Comparison of ENCODE assay signal across 9 cellular contexts in genomic region chr19:48260359-48260714, GRCh38. TPM values are rescaled to one million over a fixed set of nuclear protein-coding genes. Genes with fewer than 3 reads are reported as not detected.
A peak's percentile ranks its signal among the peaks of the same experiment; 100 is the strongest.
DNase-seq lines count a peak whose midpoint lies in the region; ATAC-seq, FAIRE-seq and TF ChIP-seq lines count a peak whose summit lies in the region.
"Not testable (repeated sequence)": the region's sequence is repeated elsewhere in the genome, so short reads cannot be mapped to it uniquely, and the experiment has no call there.
"Had no signal": no experiment of that assay in that cellular context is flagged by ENCODE, and none has a peak within 500 bp of the region (broad histone marks: within the 10 kb centered on the region; RNA-seq: fewer than 3 reads in every experiment).

No MANE protein-coding gene starts in this region.

- SMC1A ChIA-PET in GM12878 (lab: Charles Lee; ENCODE audit: uncharacterized antibody, unreplicated experiment), result interaction anchor here (0.7 to 5.8 kb wide), 9 partner anchors 11 to 297 kb away, joined by 3 to 67 read pairs (median 5); partner anchors contain the start of gene PLA2G4C

- H2AFZ ChIP-seq in PC-3 (ENCODE audit: low read length), result not testable (repeated sequence)
- H2AFZ ChIP-seq in GM12878 (ENCODE audit: control insufficient read depth, low read depth, low read length), result peak overlapping the region; percentile 72; the same call in 1 of the 2 replicates

- peak overlapping the region; percentile 74 for H3K4me2 ChIP-seq in DOHH2 (ENCODE audit: low read length)
- peak overlapping the region; percentile 82; the same call in 1 of the 2 replicates for H3K4me2 ChIP-seq in PC-3 (ENCODE audit: low read length)
- H3K4me2 ChIP-seq in GM12878 (ENCODE audit: control insufficient read depth, insufficient read depth), result peak overlapping the region; percentile 14; the same call in 1 of the 2 replicates

- not testable (repeated sequence) for TF ChIP-seq RAD21 in GM12878 (IDR thresholded peaks at IDR 0.05; ENCODE audit: insufficient read depth, low read depth, low read length)

- H3F3A ChIP-seq in DOHH2 (ENCODE audit: control insufficient read depth, insufficient read depth), result peaks cover 19% of the 10 kb centered on the region
- H3F3A ChIP-seq in PC-3 (ENCODE audit: low read length, unreplicated experiment), result not testable (repeated sequence)

- RAD21 ChIA-PET in GM12878 (lab: Charles Lee; ENCODE audit: unreplicated experiment), result interaction anchor here (1.1 to 3.3 kb wide), 5 partner anchors 11 to 151 kb away, joined by 3 to 38 read pairs (median 21); partner anchors contain the start of genes LIG1 and PLA2G4C

- not testable (repeated sequence) for BruUV-seq in PC-3 (replicated peaks; lab: Mats Ljungman, UMichigan); GM12878 (replicated peaks; lab: Mats Ljungman, UMichigan)

- H3K4me3 ChIP-seq in DOHH2 (ENCODE audit: low read length) (peak overlapping the region; percentile 84), PC-3 (ENCODE audit: low read length) (peak overlapping the region; percentile 69; the same call in 1 of the 2 replicates), fibroblast of villous mesenchyme (ENCODE audit: low read depth, low read length) (peak overlapping the region; percentile 60), skeletal muscle tissue (ENCODE audit: low read length in 3 of 3) (peak overlapping the region in 2 of 3 donors; percentile 71 to 84), upper lobe of left lung (peak overlapping the region in 3 of 4 donors; percentile 46 to 72 (median 67))
- H3K4me3 ChIP-seq in GM12878, result not testable (repeated sequence)
- peak overlapping the region; percentile 67 for H3K4me3 ChIP-seq in naive thymus-derived CD4-positive, alpha-beta T cell (ENCODE audit: low read length)

- H3K9me3 Mint-ChIP-seq in activated CD8-positive, alpha-beta T cell treated with anti-CD3 and anti-CD28 coated beads, Interleukin-2, amount 10 ng/mL, durations not matched to agents 7 days and 5 days (ENCODE audit: insufficient read depth); naive thymus-derived CD4-positive, alpha-beta T cell: not testable (repeated sequence)

- H3K4me1 Mint-ChIP-seq in activated CD8-positive, alpha-beta T cell treated with anti-CD3 and anti-CD28 coated beads, Interleukin-2, amount 10 ng/mL, durations not matched to agents 7 days and 5 days (ENCODE audit: low read depth), result peaks cover 40% of the 10 kb centered on the region
- H3K4me1 Mint-ChIP-seq in naive thymus-derived CD4-positive, alpha-beta T cell, result peaks cover 16 to 43% (median 34%) of the 10 kb centered on the region in 7 donors

- H3K36me3 Mint-ChIP-seq in activated CD8-positive, alpha-beta T cell treated with anti-CD3 and anti-CD28 coated beads, Interleukin-2, amount 10 ng/mL, durations not matched to agents 7 days and 5 days (ENCODE audit: low read depth), result peaks cover 14% of the 10 kb centered on the region
- peaks cover 0 to 15% (median 4%) of the 10 kb centered on the region in 5 donors for H3K36me3 Mint-ChIP-seq in naive thymus-derived CD4-positive, alpha-beta T cell

- CTCF ChIA-PET in PC-3 (lab: Charles Lee), result interaction anchor here (0.6 to 0.7 kb wide), 3 partner anchors 56 to 153 kb away, joined by 3 read pairs; no protein-coding TSS in a partner anchor
- CTCF ChIA-PET in activated CD8-positive, alpha-beta T cell treated with anti-CD3 and anti-CD28 coated beads, Interleukin-2, amount 10 ng/mL, durations not matched to agents 7 days and 5 days (lab: Charles Lee), result interaction anchor here (0.6 to 3.0 kb wide), 21 partner anchors 11 to 616 kb away, joined by 3 to 27 read pairs (median 5); partner anchors contain the start of genes KDELR1 and PLA2G4C
- CTCF ChIA-PET in GM12878 (lab: Yijun Ruan, JAX), result interaction anchor here (0.6 to 5.0 kb wide), 20 partner anchors 9 to 295 kb away, joined by 3 to 60 read pairs (median 4); partner anchors contain the start of genes PLA2G4C and ZSWIM9
- CTCF ChIA-PET in naive thymus-derived CD4-positive, alpha-beta T cell (lab: Charles Lee), result interaction anchor here (0.6 to 2.3 kb wide), 12 partner anchors 8 to 300 kb away, joined by 3 to 17 read pairs (median 4); no protein-coding TSS in a partner anchor

- not testable (repeated sequence) for H4K20me1 ChIP-seq in DOHH2 (ENCODE audit: control insufficient read depth, insufficient read depth, low read depth, low read length); PC-3 (ENCODE audit: low read length); GM12878 (ENCODE audit: control insufficient read depth, insufficient read depth)

- intact Hi-C loops in PC-3 (cut with micrococcal nuclease), result loop anchor here (1.0 to 2.0 kb wide), 3 partner anchors 70 to 153 kb away; no protein-coding TSS in a partner anchor
- intact Hi-C loops in GM12878 (cut with micrococcal nuclease; ENCODE audit: unreplicated experiment), result loop anchor here (1.0 to 10.0 kb wide), 3 partner anchors 58 to 153 kb away; partner anchors contain the start of genes LIG1 and ZSWIM9
- intact Hi-C loops in naive thymus-derived CD4-positive, alpha-beta T cell (cut with micrococcal nuclease), result loop anchor here (1.0 to 2.0 kb wide), 10 partner anchors 11 to 153 kb away; partner anchors contain the start of genes LIG1 (in 1 of the 2) and ZSWIM9 (in 1 of the 2)

- TF ChIP-seq CTCF in DOHH2 (IDR thresholded peaks at IDR 0.05; ENCODE audit: low read depth, low read length, poor library complexity, severe bottlenecking); PC-3 (conservative IDR thresholded peaks at IDR 0.05; ENCODE audit: low read depth, low read length); GM12878 (IDR thresholded peaks at IDR 0.05 in 2 of 3, conservative IDR thresholded peaks at IDR 0.05 in 1 of 3; ENCODE audit: control insufficient read depth in 2 of 3, extremely low read depth in 1 of 3, insufficient read depth in 1 of 3, low read depth in 3 of 3, low read length in 3 of 3); fibroblast of villous mesenchyme (IDR thresholded peaks at IDR 0.05; ENCODE audit: insufficient read depth, low read depth, low read length); upper lobe of left lung (IDR thresholded peaks at IDR 0.05): not testable (repeated sequence)

- 23% methylated on average over 8 of the region's 8 CpGs for WGBS in GM12878 (ENCODE audit: insufficient coverage, insufficient replicate concordance, low lambda C conversion rate, missing lambda C conversion rate)
- 54 to 58% methylated on average over 8 of the region's 8 CpGs for WGBS in upper lobe of left lung, 2 donors

- not testable (repeated sequence) for H3K9ac ChIP-seq in PC-3 (ENCODE audit: low read length)
- H3K9ac ChIP-seq in GM12878 (ENCODE audit: control insufficient read depth, insufficient read depth, low read length) (peak overlapping the region; percentile 64; the same call in 1 of the 2 replicates), skeletal muscle tissue (ENCODE audit: low read depth in 1 of 3, low read length in 3 of 3) (peak overlapping the region in 2 of 3 donors; percentile 73 to 82)

- POLR2A ChIA-PET in PC-3 (lab: Charles Lee; ENCODE audit: unreplicated experiment), result interaction anchor here (0.6 kb wide), 1 partner anchor 70 kb away, joined by 3 read pairs; no protein-coding TSS in a partner anchor
- POLR2A ChIA-PET in activated CD8-positive, alpha-beta T cell treated with anti-CD3 and anti-CD28 coated beads, Interleukin-2, amount 10 ng/mL, durations not matched to agents 7 days and 5 days (lab: Charles Lee), result interaction anchor here (0.7 to 4.6 kb wide), 6 partner anchors 11 to 90 kb away, joined by 3 to 47 read pairs (median 4); partner anchors contain the start of genes LIG1 and ZSWIM9
- POLR2A ChIA-PET in GM12878 (lab: Charles Lee), result interaction anchor here (0.6 to 1.7 kb wide), 4 partner anchors 11 to 156 kb away, joined by 3 to 5 read pairs (median 4); no protein-coding TSS in a partner anchor
- POLR2A ChIA-PET in naive thymus-derived CD4-positive, alpha-beta T cell (lab: Charles Lee), result interaction anchor here (1.1 to 4.9 kb wide), 9 partner anchors 11 to 66 kb away, joined by 3 to 25 read pairs (median 5); no protein-coding TSS in a partner anchor

- FAIRE-seq in GM12878 (lab: Jason Lieb, UNC), result not testable (repeated sequence)

- TF ChIP-seq POLR2A in GM12878 (IDR thresholded peaks at IDR 0.05; ENCODE audit: low read depth, low read length); upper lobe of left lung (IDR thresholded peaks at IDR 0.05): not testable (repeated sequence)

- H3K27ac ChIP-seq in DOHH2 (ENCODE audit: low read depth, low read length), result peak overlapping the region; percentile 88
- H3K27ac ChIP-seq in PC-3 (ENCODE audit: low read length); skeletal muscle tissue (ENCODE audit: low read depth, low read length): not testable (repeated sequence)
- peak overlapping the region; percentile 87 for H3K27ac ChIP-seq in GM12878 (ENCODE audit: control insufficient read depth, insufficient read depth)
- H3K27ac ChIP-seq in naive thymus-derived CD4-positive, alpha-beta T cell (ENCODE audit: low read depth, low read length), result peak overlapping the region; percentile 87
- H3K27ac ChIP-seq in upper lobe of left lung, result peak overlapping the region; percentile 62 to 89 (median 85)

- H3K79me2 ChIP-seq in DOHH2 (ENCODE audit: control insufficient read depth, low read length), result peaks cover 31% of the 10 kb centered on the region
- not testable (repeated sequence) for H3K79me2 ChIP-seq in PC-3 (ENCODE audit: low read length); GM12878 (ENCODE audit: control insufficient read depth, insufficient read depth, low read length)

- not testable (repeated sequence) for ATAC-seq in PC-3; activated CD8-positive, alpha-beta T cell treated with anti-CD3 and anti-CD28 coated beads, Interleukin-2, amount 10 ng/mL, durations not matched to agents 7 days and 5 days; GM12878; naive thymus-derived CD4-positive, alpha-beta T cell; upper lobe of left lung (ENCODE audit: low FRiP score in 2 of 2)

- in situ Hi-C loops in GM12878 (cut with MboI), result loop anchor here (10.0 kb wide), 1 partner anchor 296 kb away; no protein-coding TSS in a partner anchor

- not testable (repeated sequence) for H3K27me3 ChIP-seq in DOHH2 (ENCODE audit: control insufficient read depth, low read length); PC-3 (ENCODE audit: low read length); GM12878 (replicated peaks in 1 of 2; ENCODE audit: control insufficient read depth in 2 of 2, insufficient read depth in 2 of 2, low read length in 1 of 2); naive thymus-derived CD4-positive, alpha-beta T cell (ENCODE audit: control insufficient read depth in 2 of 2, insufficient read depth in 2 of 2, low read length in 2 of 2); skeletal muscle tissue (ENCODE audit: control insufficient read depth in 3 of 3, insufficient read depth in 3 of 3, low read length in 3 of 3); upper lobe of left lung

- H3K4me3 Mint-ChIP-seq in activated CD8-positive, alpha-beta T cell treated with anti-CD3 and anti-CD28 coated beads, Interleukin-2, amount 10 ng/mL, durations not matched to agents 7 days and 5 days, result peak overlapping the region; percentile 83
- H3K4me3 Mint-ChIP-seq in naive thymus-derived CD4-positive, alpha-beta T cell, result peak overlapping the region; percentile 79 to 97 (median 92)

- not testable (repeated sequence) for TF ChIP-seq EP300 in GM12878 (IDR thresholded peaks at IDR 0.05; ENCODE audit: borderline replicate concordance in 1 of 2, control insufficient read depth in 1 of 2, low read depth in 2 of 2, low read length in 2 of 2); upper lobe of left lung (IDR thresholded peaks at IDR 0.05)

- not testable (repeated sequence) for DNase-seq in PC-3; activated CD8-positive, alpha-beta T cell treated with anti-CD3 and anti-CD28 coated beads, Interleukin-2, amount 10 ng/mL, durations not matched to agents 7 days and 5 days; GM12878 (ENCODE audit: low read depth, low spot score); fibroblast of villous mesenchyme (ENCODE audit: low read depth); naive thymus-derived CD4-positive, alpha-beta T cell; upper lobe of left lung

- H3K4me1 ChIP-seq in DOHH2 (ENCODE audit: control insufficient read depth, low read length) (peaks cover 26% of the 10 kb centered on the region), upper lobe of left lung (peaks cover 2 to 16% (median 8%) of the 10 kb centered on the region in 4 donors)
- H3K4me1 ChIP-seq in PC-3 (ENCODE audit: insufficient read depth, low read length); GM12878 (ENCODE audit: control insufficient read depth, insufficient read depth, low read length); skeletal muscle tissue (ENCODE audit: control insufficient read depth in 3 of 3, insufficient read depth in 3 of 3, low read length in 3 of 3): not testable (repeated sequence)
- H3K4me1 ChIP-seq in naive thymus-derived CD4-positive, alpha-beta T cell (ENCODE audit: control insufficient read depth in 2 of 2, insufficient read depth in 2 of 2, low read length in 2 of 2), result peaks cover 16 to 19% of the 10 kb centered on the region in 2 donors

- H3K27ac Mint-ChIP-seq in activated CD8-positive, alpha-beta T cell treated with anti-CD3 and anti-CD28 coated beads, Interleukin-2, amount 10 ng/mL, durations not matched to agents 7 days and 5 days, result peak overlapping the region; percentile 98
- H3K27ac Mint-ChIP-seq in naive thymus-derived CD4-positive, alpha-beta T cell, result peak overlapping the region; percentile 90 to 98 (median 96)

- H3K36me3 ChIP-seq in DOHH2 (ENCODE audit: control insufficient read depth, low read length); PC-3 (ENCODE audit: low read depth, low read length); GM12878 (ENCODE audit: control insufficient read depth in 2 of 2, insufficient read depth in 2 of 2, low read length in 1 of 2); naive thymus-derived CD4-positive, alpha-beta T cell (ENCODE audit: control insufficient read depth in 2 of 3, insufficient read depth in 3 of 3, low read length in 3 of 3); skeletal muscle tissue (ENCODE audit: control insufficient read depth in 3 of 3, insufficient read depth in 3 of 3, low read length in 3 of 3); upper lobe of left lung: not testable (repeated sequence)

- H3K27me3 Mint-ChIP-seq in activated CD8-positive, alpha-beta T cell treated with anti-CD3 and anti-CD28 coated beads, Interleukin-2, amount 10 ng/mL, durations not matched to agents 7 days and 5 days (ENCODE audit: low read depth), result not testable (repeated sequence)
- peaks cover 0 to 10% (median 0%) of the 10 kb centered on the region in 5 donors for H3K27me3 Mint-ChIP-seq in naive thymus-derived CD4-positive, alpha-beta T cell

- H3K9me2 ChIP-seq in DOHH2 (replicated peaks; ENCODE audit: control insufficient read depth, low read length); PC-3 (replicated peaks; ENCODE audit: low read length): not testable (repeated sequence)

- not testable (repeated sequence) for H3K9me3 ChIP-seq in DOHH2 (ENCODE audit: control insufficient read depth, insufficient read depth, low read length); PC-3 (ENCODE audit: low read length); GM12878 (replicated peaks; ENCODE audit: control insufficient read depth, insufficient read depth, low read length); naive thymus-derived CD4-positive, alpha-beta T cell (ENCODE audit: control insufficient read depth in 2 of 3, low read length in 3 of 3); skeletal muscle tissue (ENCODE audit: control insufficient read depth in 3 of 3, low read length in 3 of 3); upper lobe of left lung

RNA-seq across cellular contexts. Expression of gene CARD8, which starts 4.6 kb away (rescaled TPM):
- 6.8 and 8.7 TPM in 2 replicates for total RNA-seq in PC-3 (2014; rRNA removed)
- total RNA-seq in activated CD8-positive, alpha-beta T cell treated with anti-CD3 and anti-CD28 coated beads, Interleukin-2, amount 10 ng/mL, durations not matched to agents 7 days and 5 days, result 100 to 1,000 TPM; 180 to 185 TPM
- total RNA-seq in GM12878 (2013; cell fraction: nucleolus; rRNA removed), result 322 and 361 TPM in 2 replicates
- 39.4 and 39.8 TPM in 2 replicates for total RNA-seq in GM12878 (2014; rRNA removed)
- total RNA-seq in GM12878 (2014; rRNA removed; fragmentation: Illumina TruSeq; extraction: Trizol), result 52.5 and 63.7 TPM in 2 replicates
- total RNA-seq in GM12878 (2021), result 47.2 and 48.2 TPM in 2 replicates
- 25.5 TPM for polyA plus RNA-seq in GM12878 (2011; ENCODE audit: low read depth)
- 56.5 and 66.1 TPM in 2 replicates for polyA plus RNA-seq in GM12878 (2011; rRNA removed)
- polyA plus RNA-seq in GM12878 (2011; cell fraction: cytosol; rRNA removed), result 39.6 and 40.3 TPM in 2 replicates
- 166 and 173 TPM in 2 replicates for polyA plus RNA-seq in GM12878 (2011; cell fraction: nucleus; rRNA removed)
- polyA plus RNA-seq in GM12878 (2012), result 40.0 and 40.4 TPM in 2 replicates
- polyA plus RNA-seq in GM12878 (2014; fragmentation: Illumina TruSeq; extraction: Trizol), result 69.8 and 91.0 TPM in 2 replicates
- polyA plus RNA-seq in GM12878 (2014; fragmentation: Nextera tagmentation; extraction: Ambion mirVana), result 10 to 100 TPM; 41.7 to 44.0 TPM
- polyA plus RNA-seq in GM12878 (2014; rRNA removed), result 41.4 and 49.2 TPM in 2 replicates
- polyA plus RNA-seq in GM12878 (2016; fragmentation: Nextera tagmentation; extraction: Ambion mirVana), result 10 to 100 TPM; 42.3 to 43.2 TPM
- polyA minus RNA-seq in GM12878 (2011; rRNA and poly(A)+ RNA removed), result 35.4 and 42.2 TPM in 2 replicates
- 20.4 and 24.1 TPM in 2 replicates for polyA minus RNA-seq in GM12878 (2011; cell fraction: cytosol; rRNA and poly(A)+ RNA removed)
- 52.0 and 77.9 TPM in 2 replicates for polyA minus RNA-seq in GM12878 (2011; cell fraction: nucleus; rRNA and poly(A)+ RNA removed)
- total RNA-seq in fibroblast of villous mesenchyme, result 11.9 and 21.2 TPM in 2 replicates
- total RNA-seq in naive thymus-derived CD4-positive, alpha-beta T cell, result 100 to 1,000 TPM; 104 to 301 (median 182) TPM
- polyA plus RNA-seq in naive thymus-derived CD4-positive, alpha-beta T cell, result 100 to 1,000 TPM in 1 of 2 donors, 10 to 100 TPM in 1; 73.6 to 101 TPM
- 26.6 TPM for total RNA-seq in skeletal muscle tissue
- total RNA-seq in upper lobe of left lung, result 100 to 1,000 TPM in 1 of 6 donors, 10 to 100 TPM in 5; 35.1 to 138 (median 77.8) TPM

RNA-seq across cellular contexts. Expression of gene ZNF114, which starts 9.5 kb away (rescaled TPM):
- 0.29 and 0.40 TPM in 2 replicates for total RNA-seq in PC-3 (2014; rRNA removed)
- total RNA-seq in activated CD8-positive, alpha-beta T cell treated with anti-CD3 and anti-CD28 coated beads, Interleukin-2, amount 10 ng/mL, durations not matched to agents 7 days and 5 days, result under 1 TPM; 0.44 to 0.45 TPM
- total RNA-seq in GM12878 (2013; cell fraction: nucleolus; rRNA removed), result not detected in 2 replicates
- 5.0 TPM in 2 replicates for total RNA-seq in GM12878 (2014; rRNA removed)
- total RNA-seq in GM12878 (2014; rRNA removed; fragmentation: Illumina TruSeq; extraction: Trizol), result 6.1 TPM in 2 replicates
- 2.9 and 5.7 TPM in 2 replicates for total RNA-seq in GM12878 (2021)
- 0.72 TPM for polyA plus RNA-seq in GM12878 (2011; ENCODE audit: low read depth)
- 0.09 TPM in 1 of 2 replicates, not detected in the other for polyA plus RNA-seq in GM12878 (2011; rRNA removed)
- polyA plus RNA-seq in GM12878 (2011; cell fraction: cytosol; rRNA removed), result 0.16 TPM in 1 of 2 replicates, not detected in the other
- not detected in 2 replicates for polyA plus RNA-seq in GM12878 (2011; cell fraction: nucleus; rRNA removed)
- 0.77 and 0.81 TPM in 2 replicates for polyA plus RNA-seq in GM12878 (2012)
- 5.6 and 5.7 TPM in 2 replicates for polyA plus RNA-seq in GM12878 (2014; fragmentation: Illumina TruSeq; extraction: Trizol)
- 1 to 10 TPM; 1.0 to 2.0 TPM for polyA plus RNA-seq in GM12878 (2014; fragmentation: Nextera tagmentation; extraction: Ambion mirVana)
- polyA plus RNA-seq in GM12878 (2014; rRNA removed), result 3.5 and 3.8 TPM in 2 replicates
- 1 to 10 TPM; 4.9 to 5.7 TPM for polyA plus RNA-seq in GM12878 (2016; fragmentation: Nextera tagmentation; extraction: Ambion mirVana)
- polyA minus RNA-seq in GM12878 (2011; rRNA and poly(A)+ RNA removed), result not detected in 2 replicates
- not detected in 2 replicates for polyA minus RNA-seq in GM12878 (2011; cell fraction: cytosol; rRNA and poly(A)+ RNA removed)
- not detected in 2 replicates for polyA minus RNA-seq in GM12878 (2011; cell fraction: nucleus; rRNA and poly(A)+ RNA removed)
- 0.32 and 0.43 TPM in 2 replicates for total RNA-seq in fibroblast of villous mesenchyme
- under 1 TPM in 2 of 5 experiments, not detected in 3; 0.29 to 0.51 TPM for total RNA-seq in naive thymus-derived CD4-positive, alpha-beta T cell
- not detected for polyA plus RNA-seq in naive thymus-derived CD4-positive, alpha-beta T cell
- total RNA-seq in skeletal muscle tissue, result 2.6 TPM
- total RNA-seq in upper lobe of left lung, result 1 to 10 TPM; 1.0 to 4.5 (median 1.2) TPM
- total RNA-seq: T-helper 1 cell treated with Interleukin-12 subunit alpha and Interleukin-12 subunit beta and Interleukin-4 antibody, amounts not matched to agents 30 ng/mL and 1 ng/mL, for 36 hours had no signal

Comparison
In these comparisons a context has a peak if more than half of its experiments do, and no peak if none do; other contexts are left out.
1. H3K4me2 ChIP-seq: peak in every context shown above with its lines; median percentile 82 in PC-3; 74 in DOHH2; 14 in GM12878.